22 cellular contexts compared by ENCODE assay signal in genomic region chr3:190564175-190564574, GRCh38.
"Had no signal": no experiment of that assay in that cellular context is flagged by ENCODE, and none has a peak within 500 bp of the region (broad histone marks: within the 10 kb centered on the region; RNA-seq: fewer than 3 reads in every experiment).

No MANE protein-coding gene starts in this region.

- H3K27ac ChIP-seq: coronary artery, esophagus squamous epithelium, gastrocnemius medialis, left ventricle myocardium inferior, neural progenitor cell, upper lobe of left lung had no signal

- H3K4me1 Mint-ChIP-seq: activated B cell treated with CpG ODN at 0.5 μM for 24 hours had no signal

- DNase-seq: activated B cell treated with CpG ODN at 0.5 μM for 24 hours; activated CD4-positive, alpha-beta T cell treated with anti-CD3 and anti-CD28 coated beads for 4 hours; activated CD8-positive, alpha-beta memory T cell treated with anti-CD3 and anti-CD28 coated beads, Interleukin-2, amount 50 U/mL, for 48 hours; activated naive CD4-positive, alpha-beta T cell treated with Interleukin-2 at 50 U/mL for 16 hours; activated naive CD8-positive, alpha-beta T cell treated with anti-CD3 and anti-CD28 coated beads, Interleukin-2, amount 10 ng/mL, durations not matched to agents 7 days and 5 days; amygdala; cerebellar nuclear complex; esophagus squamous epithelium; gastrocnemius medialis; hypothalamus; left ventricle myocardium inferior; naive thymus-derived CD4-positive, alpha-beta T cell; posterior cingulate gyrus; small intestine; stimulated activated CD4-positive, alpha-beta T cell treated with anti-CD3 and anti-CD28 coated beads, Interleukin-15, amount 100 ng/mL, for 24 hours; stimulated activated CD4-positive, alpha-beta T cell treated with anti-CD3 and anti-CD28 coated beads, Interleukin-2, amount 100 ng/mL, for 48 hours; stimulated activated CD8-positive, alpha-beta memory T cell treated with anti-CD3 and anti-CD28 coated beads, Interleukin-4, amount 100 ng/mL, for 48 hours; stimulated activated naive CD4-positive, alpha-beta T cell; upper lobe of left lung had no signal

- H3K9me3 ChIP-seq: esophagus squamous epithelium, gastrocnemius medialis, upper lobe of left lung had no signal

- H3K9me3 Mint-ChIP-seq: activated B cell treated with CpG ODN at 0.5 μM for 24 hours had no signal

- H3K27me3 ChIP-seq: esophagus squamous epithelium, gastrocnemius medialis, neural progenitor cell, upper lobe of left lung had no signal

- H3K4me3 Mint-ChIP-seq: activated B cell treated with CpG ODN at 0.5 μM for 24 hours; activated naive CD8-positive, alpha-beta T cell treated with anti-CD3 and anti-CD28 coated beads, Interleukin-2, amount 10 ng/mL, durations not matched to agents 7 days and 5 days; naive thymus-derived CD4-positive, alpha-beta T cell; neural progenitor cell had no signal

- H3K9ac ChIP-seq: neural progenitor cell had no signal

- ATAC-seq: gastrocnemius medialis; naive thymus-derived CD4-positive, alpha-beta T cell; sciatic nerve had no signal

- H3K36me3 ChIP-seq: gastrocnemius medialis, left ventricle myocardium inferior, neural progenitor cell, upper lobe of left lung had no signal

- H3K4me3 ChIP-seq: coronary artery, esophagus squamous epithelium, gastrocnemius medialis, left ventricle myocardium inferior, neural progenitor cell, upper lobe of left lung had no signal

- H3K4me2 ChIP-seq: neural progenitor cell had no signal

- H3K27me3 Mint-ChIP-seq: activated B cell treated with CpG ODN at 0.5 μM for 24 hours; activated naive CD8-positive, alpha-beta T cell treated with anti-CD3 and anti-CD28 coated beads, Interleukin-2, amount 10 ng/mL, durations not matched to agents 7 days and 5 days; naive thymus-derived CD4-positive, alpha-beta T cell had no signal

- H3K27ac Mint-ChIP-seq: activated B cell treated with CpG ODN at 0.5 μM for 24 hours; activated naive CD8-positive, alpha-beta T cell treated with anti-CD3 and anti-CD28 coated beads, Interleukin-2, amount 10 ng/mL, durations not matched to agents 7 days and 5 days; neural progenitor cell had no signal

- H2AFZ ChIP-seq: neural progenitor cell had no signal
